Comparison of ENCODE assay signal across 23 cellular contexts in genomic region chr6:92586236-92586977, GRCh38.
DNase-seq lines count a peak whose midpoint lies in the region; ATAC-seq, FAIRE-seq and TF ChIP-seq lines count a peak whose summit lies in the region.
"Had no signal": no experiment of that assay in that cellular context is flagged by ENCODE, and none has a peak within 500 bp of the region (broad histone marks: within the 10 kb centered on the region; RNA-seq: fewer than 3 reads in every experiment).

No MANE protein-coding gene starts in this region.

- RAD21 ChIA-PET in GM12878 (lab: Charles Lee; ENCODE audit: unreplicated experiment): no interaction called here

- H3K27ac ChIP-seq in 22Rv1 (peak overlapping the region; percentile 75), GM12878 (ENCODE audit: control insufficient read depth, insufficient read depth) (no peak overlapping the region), neural progenitor cell (no peak overlapping the region), vagina (no peak overlapping the region), colonic mucosa (no peak overlapping the region)
- H3K27ac ChIP-seq: A549, SK-N-MC had no signal

- H3K79me2 ChIP-seq in GM12878 (ENCODE audit: control insufficient read depth, insufficient read depth, low read length) (no peaks in the 10 kb centered on the region), neural progenitor cell (ENCODE audit: low read depth) (no peaks in the 10 kb centered on the region)

- no peak overlapping the region for H3K4me3 Mint-ChIP-seq in neural progenitor cell

- H3K36me3 ChIP-seq in GM12878 (ENCODE audit: control insufficient read depth in 2 of 2, insufficient read depth in 2 of 2, low read length in 1 of 2) (no peaks in the 10 kb centered on the region), neural progenitor cell (no peaks in the 10 kb centered on the region), vagina (no peaks in the 10 kb centered on the region), colonic mucosa (no peaks in the 10 kb centered on the region)
- H3K36me3 ChIP-seq: HAP-1 had no signal

- H3K4me3 ChIP-seq in GM12878: no peak overlapping the region
- no peak overlapping the region for H3K4me3 ChIP-seq in neural progenitor cell
- no peak overlapping the region for H3K4me3 ChIP-seq in vagina
- no peak overlapping the region for H3K4me3 ChIP-seq in lower leg skin (ENCODE audit: low read depth, poor library complexity, severe bottlenecking)
- H3K4me3 ChIP-seq in colonic mucosa: no peak overlapping the region
- H3K4me3 ChIP-seq: A549, HAP-1, SK-N-MC had no signal

- H3K9me3 ChIP-seq in GM12878 (replicated peaks; ENCODE audit: control insufficient read depth, insufficient read depth, low read length) (no peaks in the 10 kb centered on the region), neural progenitor cell (ENCODE audit: low read depth) (no peaks in the 10 kb centered on the region), vagina (no peaks in the 10 kb centered on the region), colonic mucosa (no peaks in the 10 kb centered on the region)
- H3K9me3 ChIP-seq: A549, HAP-1 had no signal

- TF ChIP-seq POLR2A in GM12878 (IDR thresholded peaks at IDR 0.05; ENCODE audit: low read depth, low read length): no peak
- TF ChIP-seq POLR2A in vagina (IDR thresholded peaks at IDR 0.05): no peak
- no peak for TF ChIP-seq POLR2A in lower leg skin (IDR thresholded peaks at IDR 0.05)

- H2AFZ ChIP-seq in GM12878 (ENCODE audit: control insufficient read depth, low read depth, low read length): no peak overlapping the region
- peak overlapping the region; percentile 48 for H2AFZ ChIP-seq in neural progenitor cell (replicated peaks)

- DNase-seq in MV-4-11 (lab: John Stamatoyannopoulos, UW): peak; percentile 60
- DNase-seq in GM12878 (ENCODE audit: low read depth, low spot score): no peak
- DNase-seq in neural progenitor cell (ENCODE audit: low spot score): peak; percentile 7
- no peak for DNase-seq in vagina (ENCODE audit: extremely low spot score in 2 of 2)
- DNase-seq in lower leg skin (ENCODE audit: low spot score in 2 of 2): no peak
- no peak for DNase-seq in 8988T
- no peak for DNase-seq in colonic mucosa
- DNase-seq: C1 segment of cervical spinal cord; DND-41; GDM1; IMR-90; Kasumi-1; MM.1S; NCI-H1417 treated with DMSO at 0.1 percent for 48 hours; NCI-H2029; NCI-H2171; NCI-H446 treated with DMSO at 0.1 percent for 48 hours; NK-92 treated with Interleukin-12 subunit alpha and Interleukin-12 subunit beta, amount 100 ng/mL, for 24 hours had no signal

- TF ChIP-seq CTCF in 22Rv1 (IDR thresholded peaks at IDR 0.05) (no peak), GM12878 (IDR thresholded peaks at IDR 0.05 in 2 of 3, conservative IDR thresholded peaks at IDR 0.05 in 1 of 3; ENCODE audit: control insufficient read depth in 2 of 3, extremely low read depth in 1 of 3, insufficient read depth in 1 of 3, low read depth in 3 of 3, low read length in 3 of 3) (no peak), neural progenitor cell (IDR thresholded peaks at IDR 0.05) (no peak), vagina (IDR thresholded peaks at IDR 0.05) (no peak), lower leg skin (IDR thresholded peaks at IDR 0.05) (no peak), colonic mucosa (IDR thresholded peaks at IDR 0.05) (no peak)

- H3F3A ChIP-seq in neural progenitor cell (ENCODE audit: low read depth): no peaks in the 10 kb centered on the region

- no peak overlapping the region for H3K9ac ChIP-seq in GM12878 (ENCODE audit: control insufficient read depth, insufficient read depth, low read length)
- H3K9ac ChIP-seq in neural progenitor cell: no peak overlapping the region
- H3K9ac ChIP-seq in colonic mucosa (ENCODE audit: low read depth in 2 of 2, low read length in 2 of 2): no peak overlapping the region

- no peak for TF ChIP-seq RAD21 in GM12878 (IDR thresholded peaks at IDR 0.05; ENCODE audit: insufficient read depth, low read depth, low read length)

- H4K20me1 ChIP-seq in GM12878 (ENCODE audit: control insufficient read depth, insufficient read depth): no peaks in the 10 kb centered on the region
- no peaks in the 10 kb centered on the region for H4K20me1 ChIP-seq in neural progenitor cell (ENCODE audit: low read depth)

- peaks cover 4% of the 10 kb centered on the region for H3K4me1 Mint-ChIP-seq in neural progenitor cell

- H3K27me3 ChIP-seq in GM12878 (replicated peaks in 1 of 2; ENCODE audit: control insufficient read depth in 2 of 2, insufficient read depth in 2 of 2, low read length in 1 of 2) (no peaks in the 10 kb centered on the region), neural progenitor cell (no peaks in the 10 kb centered on the region), vagina (no peaks in the 10 kb centered on the region), colonic mucosa (no peaks in the 10 kb centered on the region)

- FAIRE-seq in GM12878 (lab: Jason Lieb, UNC): no peak
- FAIRE-seq: A549, GM12892 had no signal

- CTCF ChIA-PET in GM12878 (lab: Yijun Ruan, JAX): no interaction called here

- no peak for TF ChIP-seq EP300 in GM12878 (IDR thresholded peaks at IDR 0.05; ENCODE audit: borderline replicate concordance in 1 of 2, control insufficient read depth in 1 of 2, low read depth in 2 of 2, low read length in 2 of 2)

- H3K4me1 ChIP-seq in GM12878 (ENCODE audit: control insufficient read depth, insufficient read depth, low read length): no peaks in the 10 kb centered on the region
- no peaks in the 10 kb centered on the region for H3K4me1 ChIP-seq in neural progenitor cell
- H3K4me1 ChIP-seq in vagina: no peaks in the 10 kb centered on the region
- H3K4me1 ChIP-seq in colonic mucosa: no peaks in the 10 kb centered on the region
- H3K4me1 ChIP-seq: A549, HAP-1 had no signal

- SMC1A ChIA-PET in GM12878 (lab: Charles Lee; ENCODE audit: uncharacterized antibody, unreplicated experiment): no interaction called here

- no peak for ATAC-seq in GM12878
- ATAC-seq: A549 had no signal

- H3K4me2 ChIP-seq in GM12878 (ENCODE audit: control insufficient read depth, insufficient read depth) (no peak overlapping the region), neural progenitor cell (no peak overlapping the region)
- H3K4me2 ChIP-seq: A549 had no signal

- no peaks in the 10 kb centered on the region for H3K27me3 Mint-ChIP-seq in neural progenitor cell (ENCODE audit: insufficient read depth, low read depth)

- BruUV-seq in GM12878 (replicated peaks; lab: Mats Ljungman, UMichigan): no TSS peak

- no peaks in the 10 kb centered on the region for H3K36me3 Mint-ChIP-seq in neural progenitor cell

- intact Hi-C loops in GM12878 (cut with micrococcal nuclease; ENCODE audit: unreplicated experiment) (no loop called here), vagina (cut with DNase I) (no loop called here), lower leg skin (cut with DNase I; ENCODE audit: low total_unique reads) (no loop called here), colonic mucosa (cut with DNase I) (no loop called here)

- peak overlapping the region; percentile 36 for H3K27ac Mint-ChIP-seq in neural progenitor cell

- POLR2A ChIA-PET in GM12878 (lab: Charles Lee): no interaction called here

- in situ Hi-C loops in GM12878 (cut with MboI): no loop called here

- 23% methylated on average over 8 of the region's 8 CpGs for WGBS in GM12878 (ENCODE audit: insufficient coverage, insufficient replicate concordance, low lambda C conversion rate, missing lambda C conversion rate)
- 66% methylated on average over 8 of the region's 8 CpGs for WGBS in lower leg skin, 2 donors

- H3K9me3 Mint-ChIP-seq in neural progenitor cell: peaks cover 5% of the 10 kb centered on the region

TF ChIP-seq in GM12878, 131 proteins besides CTCF, POLR2A, EP300 and RAD21:
- TF ChIP-seq RAD51 (IDR thresholded peaks at IDR 0.05): peak; percentile 41; the same call in 1 of the 2 replicates
- TF ChIP-seq MEF2B (IDR thresholded peaks at IDR 0.05; ENCODE audit: partially characterized antibody, poor library complexity, severe bottlenecking): no peak

Comparison
In these comparisons a context has a peak if more than half of its experiments do, and no peak if none do; other contexts are left out.
1. DNase-seq: peak in MV-4-11 (single experiment) and neural progenitor cell (single experiment); none in GM12878 (single experiment), vagina (0 of 2), lower leg skin (0 of 2), 8988T (single experiment) and colonic mucosa (single experiment).